ENCODE assay signal across 17 cellular contexts in genomic region chr2:204670756-204671155, GRCh38.
DNase-seq lines count a peak whose midpoint lies in the region; ATAC-seq and TF ChIP-seq lines count a peak whose summit lies in the region.
"Had no signal": no experiment of that assay in that cellular context is flagged by ENCODE, and none has a peak within 500 bp of the region (broad histone marks: within the 10 kb centered on the region; RNA-seq: fewer than 3 reads in every experiment).

No MANE protein-coding gene starts in this region.

- no peaks in the 10 kb centered on the region for H3K79me2 ChIP-seq in Karpas-422 (ENCODE audit: low read length)

- H2AFZ ChIP-seq in IMR-90 (replicated peaks; ENCODE audit: low read length, poor library complexity): no peak overlapping the region
- H2AFZ ChIP-seq in Karpas-422 (ENCODE audit: low read length): no peak overlapping the region
- H2AFZ ChIP-seq: GM23248 had no signal

- H3K14ac ChIP-seq in IMR-90 (replicated peaks; ENCODE audit: low read depth, low read length): no peak overlapping the region

- in situ Hi-C loops in IMR-90 (cut with MboI; ENCODE audit: low sequenced_read_pairs): no loop called here

- peak overlapping the region; percentile 21 for H3K27ac Mint-ChIP-seq in nephron progenitor cell
- H3K27ac Mint-ChIP-seq: CD4-positive, alpha-beta memory T cell had no signal

- no peak overlapping the region for H2AK9ac ChIP-seq in IMR-90 (replicated peaks; ENCODE audit: low read depth, low read length, poor library complexity)

- H3K9ac ChIP-seq in IMR-90 (ENCODE audit: low read depth, low read length) (no peak overlapping the region), Karpas-422 (ENCODE audit: low read length) (no peak overlapping the region)
- H3K9ac ChIP-seq: GM23248 had no signal

- peak; percentile 15 for DNase-seq in ELF-1 (ENCODE audit: low read depth, low spot score)
- no peak for DNase-seq in IMR-90
- no peak for DNase-seq in left lobe of liver (ENCODE audit: low spot score)
- DNase-seq in nephron progenitor cell: no peak
- DNase-seq in Karpas-422: no peak
- no peak for DNase-seq in NCI-H1092 (lab: John Stamatoyannopoulos, UW)
- DNase-seq: C1 segment of cervical spinal cord; CD4-positive, alpha-beta memory T cell; COR-L47; DMS153; DND-41; GDM1; GM23248; H7 had no signal

- H4K91ac ChIP-seq in IMR-90 (ENCODE audit: insufficient read depth, low read depth, low read length): no peak overlapping the region

- H3K27me3 ChIP-seq in IMR-90 (ENCODE audit: control insufficient read depth, insufficient read depth, low read length): no peaks in the 10 kb centered on the region
- H3K27me3 ChIP-seq in Karpas-422 (ENCODE audit: low read length): no peaks in the 10 kb centered on the region

- CTCF ChIA-PET in IMR-90 (lab: Yijun Ruan, JAX): no interaction called here

- H3K36me3 ChIP-seq in IMR-90 (ENCODE audit: control insufficient read depth, insufficient read depth, low read length) (no peaks in the 10 kb centered on the region), Karpas-422 (ENCODE audit: insufficient read depth, low read length) (no peaks in the 10 kb centered on the region)

- H3K4me3 ChIP-seq in IMR-90 (ENCODE audit: insufficient read depth, low read depth, low read length): no peak overlapping the region
- H3K4me3 ChIP-seq in Karpas-422 (ENCODE audit: low read length): no peak overlapping the region
- H3K4me3 ChIP-seq: GM12878, GM23248 had no signal

- peaks cover 8% of the 10 kb centered on the region for H3K4me1 ChIP-seq in IMR-90 (ENCODE audit: control insufficient read depth, insufficient read depth, low read length)
- no peaks in the 10 kb centered on the region for H3K4me1 ChIP-seq in Karpas-422 (ENCODE audit: low read length)

- no peak for ATAC-seq in IMR-90 (ENCODE audit: low read depth)
- ATAC-seq in left lobe of liver: peak; percentile 56
- ATAC-seq in GM18867 (IDR thresholded peaks at IDR 0.05; ENCODE audit: unreplicated experiment): no peak
- ATAC-seq: GM12878, HCT116 had no signal

- TF ChIP-seq CTCF in IMR-90 (conservative IDR thresholded peaks at IDR 0.05; ENCODE audit: low read depth, low read length) (no peak), nephron progenitor cell (IDR thresholded peaks at IDR 0.05) (no peak)

- H3K4me3 Mint-ChIP-seq in nephron progenitor cell: no peak overlapping the region
- H3K4me3 Mint-ChIP-seq: CD4-positive, alpha-beta memory T cell had no signal

- H3K9me3 ChIP-seq in IMR-90 (ENCODE audit: control insufficient read depth, insufficient read depth, low read length): no peaks in the 10 kb centered on the region
- H3K9me3 ChIP-seq in Karpas-422 (ENCODE audit: low read length): no peaks in the 10 kb centered on the region

- peaks cover 26% of the 10 kb centered on the region for H3K4me1 Mint-ChIP-seq in nephron progenitor cell
- H3K4me1 Mint-ChIP-seq: CD4-positive, alpha-beta memory T cell had no signal

- POLR2A ChIA-PET in IMR-90 (lab: Charles Lee; ENCODE audit: unreplicated experiment): no interaction called here

- WGBS in IMR-90 (ENCODE audit: extremely low coverage in 2 of 2, insufficient read length in 1 of 2), 2 experiments: no CpG with 5 or more reads among the region's 4 CpGs

- H4K5ac ChIP-seq in IMR-90 (ENCODE audit: low read depth, low read length): no peak overlapping the region

- H3K56ac ChIP-seq in IMR-90 (ENCODE audit: extremely low read depth, insufficient read depth, low read length): no peak overlapping the region

- H3K27ac ChIP-seq in IMR-90 (ENCODE audit: insufficient read depth, low read length): no peak overlapping the region
- no peak overlapping the region for H3K27ac ChIP-seq in Karpas-422 (ENCODE audit: low read length)
- H3K27ac ChIP-seq: GM23248 had no signal

- H3K4me2 ChIP-seq in IMR-90 (ENCODE audit: low read depth, low read length): no peak overlapping the region
- no peak overlapping the region for H3K4me2 ChIP-seq in Karpas-422 (ENCODE audit: low read depth, low read length, poor library complexity, severe bottlenecking)

- no peak overlapping the region for H2BK120ac ChIP-seq in IMR-90 (ENCODE audit: low read depth, low read length)

- H3K4ac ChIP-seq in IMR-90 (ENCODE audit: low read depth, low read length): no peak overlapping the region

- H2AK5ac ChIP-seq in IMR-90 (ENCODE audit: low read depth, low read length): no peak overlapping the region; the same call in 1 of the 2 replicates

- H3K79me1 ChIP-seq in IMR-90 (ENCODE audit: low read depth in 1 of 2, low read length in 2 of 2): peaks cover 19 to 47% of the 10 kb centered on the region in 2 experiments

- H2BK5ac ChIP-seq in IMR-90 (ENCODE audit: low read depth, low read length, poor library complexity, severe bottlenecking): no peak overlapping the region

- H3K9me2 ChIP-seq in Karpas-422 (replicated peaks; ENCODE audit: insufficient read depth, low read length): no peaks in the 10 kb centered on the region

- no peak for TF ChIP-seq RAD21 in IMR-90 (IDR thresholded peaks at IDR 0.05; ENCODE audit: low read length)

- H3K9me3 Mint-ChIP-seq in nephron progenitor cell: no peaks in the 10 kb centered on the region
- H3K9me3 Mint-ChIP-seq: CD4-positive, alpha-beta memory T cell had no signal

- intact Hi-C loops in IMR-90 (cut with micrococcal nuclease): no loop called here

- no peak overlapping the region for H4K8ac ChIP-seq in IMR-90 (ENCODE audit: low read depth in 2 of 2, low read length in 2 of 2)

- H3K23ac ChIP-seq in IMR-90 (ENCODE audit: low read depth, low read length): no peak overlapping the region

- BruUV-seq in IMR-90 (replicated peaks; lab: Mats Ljungman, UMichigan): no TSS peak

- H2BK15ac ChIP-seq in IMR-90 (ENCODE audit: low read depth, low read length): no peak overlapping the region

- H3K9me1 ChIP-seq in IMR-90 (ENCODE audit: insufficient read depth, low read length): peaks cover 3% of the 10 kb centered on the region; the same call in 1 of the 2 replicates

- dilution Hi-C loops in IMR-90 (cut with HindIII; ENCODE audit: low sequenced_read_pairs, unreplicated experiment): no loop called here

- no peak for TF ChIP-seq POLR2A in IMR-90 (IDR thresholded peaks at IDR 0.05; ENCODE audit: low read depth, low read length)

- peak overlapping the region; percentile 37 for H3K18ac ChIP-seq in IMR-90 (ENCODE audit: low read depth, low read length)

- H3K27me3 Mint-ChIP-seq in nephron progenitor cell (ENCODE audit: low read depth, poor library complexity): no peaks in the 10 kb centered on the region

- no peaks in the 10 kb centered on the region for H3K36me3 Mint-ChIP-seq in nephron progenitor cell (ENCODE audit: low read depth)
- H3K36me3 Mint-ChIP-seq: CD4-positive, alpha-beta memory T cell had no signal

- H4K20me1 ChIP-seq in IMR-90 (ENCODE audit: insufficient read depth, low read length) (no peaks in the 10 kb centered on the region), Karpas-422 (ENCODE audit: insufficient read depth, low read depth, low read length) (no peaks in the 10 kb centered on the region)

- no peak overlapping the region for H2BK20ac ChIP-seq in IMR-90 (ENCODE audit: low read depth, low read length)

TF ChIP-seq in IMR-90, 13 proteins besides CTCF, POLR2A, EP300 and RAD21:
- TF ChIP-seq MAZ (IDR thresholded peaks at IDR 0.05; ENCODE audit: borderline replicate concordance, low read depth, low read length): no peak
- no peak for TF ChIP-seq RCOR1 (IDR thresholded peaks at IDR 0.05; ENCODE audit: insufficient replicate concordance, low read length)
- no peak for TF ChIP-seq RFX5 (IDR thresholded peaks at IDR 0.05; ENCODE audit: low read depth, low read length)
- no peak for TF ChIP-seq CEBPB (IDR thresholded peaks at IDR 0.05; ENCODE audit: low read depth, low read length)
- TF ChIP-seq MXI1 (IDR thresholded peaks at IDR 0.05; ENCODE audit: borderline replicate concordance, low read depth, low read length): no peak
- TF ChIP-seq NFE2L2 (IDR thresholded peaks at IDR 0.05; ENCODE audit: low read depth, low read length): no peak
- TF ChIP-seq BHLHE40 (IDR thresholded peaks at IDR 0.05; ENCODE audit: low read depth, low read length): no peak
- TF ChIP-seq CHD1 (IDR thresholded peaks at IDR 0.05; ENCODE audit: low read depth, low read length): no peak
- TF ChIP-seq USF2 (IDR thresholded peaks at IDR 0.05; ENCODE audit: low read depth, low read length): no peak
- TF ChIP-seq ELK1 (IDR thresholded peaks at IDR 0.05; ENCODE audit: borderline replicate concordance, low read depth, low read length): no peak
- no peak for TF ChIP-seq FOS (IDR thresholded peaks at IDR 0.05; ENCODE audit: low read depth, low read length)
- TF ChIP-seq MAFK (IDR thresholded peaks at IDR 0.05; ENCODE audit: low read depth, low read length): no peak
- no peak for TF ChIP-seq SMC3 (IDR thresholded peaks at IDR 0.05; ENCODE audit: low read depth, low read length)
